In genomic region chrX:40098264-40099045, GRCh38 we compare ENCODE assay signal across 8 cellular contexts. TPM values are rescaled to one million over a fixed set of nuclear protein-coding genes. Genes with fewer than 3 reads are reported as not detected.
DNase-seq lines count a peak whose midpoint lies in the region; ATAC-seq and TF ChIP-seq lines count a peak whose summit lies in the region.

No MANE protein-coding gene starts in this region.

- TF ChIP-seq CTCF in fibroblast of lung (conservative IDR thresholded peaks at IDR 0.05 in 1 of 2, IDR thresholded peaks at IDR 0.05 in 1 of 2; ENCODE audit: low read depth in 1 of 2, low read length in 2 of 2): no peak
- no peak for TF ChIP-seq CTCF in neural progenitor cell (IDR thresholded peaks at IDR 0.05)

- no peaks in the 10 kb centered on the region for H4K20me1 ChIP-seq in fibroblast of lung (ENCODE audit: control insufficient read depth, extremely low read depth, insufficient read depth, low read length)
- peaks cover 73% of the 10 kb centered on the region for H4K20me1 ChIP-seq in neural progenitor cell (ENCODE audit: low read depth)

- peak overlapping the region; percentile 55 for H3K4me3 ChIP-seq in CD4-positive, CD25-positive, alpha-beta regulatory T cell (ENCODE audit: low read depth, low read length)
- H3K4me3 ChIP-seq in fibroblast of lung (replicated peaks in 1 of 4; ENCODE audit: control extremely low read depth in 1 of 4, insufficient read depth in 1 of 4, low read depth in 3 of 4, low read length in 4 of 4) (peak overlapping the region; percentile 32 to 63 (median 36)), neural progenitor cell (peak overlapping the region; percentile 77)

- H3K9ac ChIP-seq in fibroblast of lung (ENCODE audit: insufficient read depth, low read length) (peak overlapping the region; percentile 50), neural progenitor cell (no peak overlapping the region)

- H3K36me3 ChIP-seq in CD4-positive, CD25-positive, alpha-beta regulatory T cell (ENCODE audit: control insufficient read depth, insufficient read depth, low read length): no peaks in the 10 kb centered on the region
- no peaks in the 10 kb centered on the region for H3K36me3 ChIP-seq in fibroblast of lung (ENCODE audit: control insufficient read depth, insufficient read depth, low read length)
- no peaks in the 10 kb centered on the region for H3K36me3 ChIP-seq in neural progenitor cell

- H3K4me3 Mint-ChIP-seq in CD4-positive, CD25-positive, alpha-beta regulatory T cell: peak overlapping the region; percentile 89 to 98 (median 94)
- H3K4me3 Mint-ChIP-seq in neural progenitor cell: peak overlapping the region; percentile 83

- no peak overlapping the region for H2AFZ ChIP-seq in fibroblast of lung (ENCODE audit: low read length)
- no peak overlapping the region for H2AFZ ChIP-seq in neural progenitor cell (replicated peaks)

- no peaks in the 10 kb centered on the region for H3K27me3 ChIP-seq in CD4-positive, CD25-positive, alpha-beta regulatory T cell (ENCODE audit: control insufficient read depth, insufficient read depth, low read length)
- H3K27me3 ChIP-seq in fibroblast of lung (ENCODE audit: control insufficient read depth, insufficient read depth, low read length): no peaks in the 10 kb centered on the region
- peaks cover 68% of the 10 kb centered on the region for H3K27me3 ChIP-seq in neural progenitor cell

- peaks cover 0 to 4% (median 0%) of the 10 kb centered on the region in 7 donors for H3K9me3 Mint-ChIP-seq in CD4-positive, CD25-positive, alpha-beta regulatory T cell
- H3K9me3 Mint-ChIP-seq in neural progenitor cell: peaks cover 6% of the 10 kb centered on the region

- H3K27ac ChIP-seq in CD4-positive, CD25-positive, alpha-beta regulatory T cell (ENCODE audit: insufficient read depth, low read length, poor library complexity, severe bottlenecking): peak overlapping the region; percentile 61
- H3K27ac ChIP-seq in fibroblast of lung (ENCODE audit: insufficient read depth, low read length): no peak overlapping the region
- H3K27ac ChIP-seq in neural progenitor cell: no peak overlapping the region

- peak; percentile 54 for TF ChIP-seq POLR2A in GM19193 (IDR thresholded peaks at IDR 0.05; ENCODE audit: extremely low read depth, insufficient read depth, insufficient read length)

- H3K4me1 ChIP-seq in CD4-positive, CD25-positive, alpha-beta regulatory T cell (ENCODE audit: control insufficient read depth, insufficient read depth, low read length, poor library complexity, severe bottlenecking): peaks cover 10% of the 10 kb centered on the region
- H3K4me1 ChIP-seq in fibroblast of lung (ENCODE audit: control insufficient read depth, extremely low read depth, insufficient read depth, low read length) (no peaks in the 10 kb centered on the region), neural progenitor cell (peaks cover 38% of the 10 kb centered on the region)

- peak; percentile 46 to 50 for ATAC-seq in CD4-positive, CD25-positive, alpha-beta regulatory T cell (ENCODE audit: low read depth in 2 of 2)
- ATAC-seq in HG02981 (IDR thresholded peaks at IDR 0.05; ENCODE audit: unreplicated experiment) (no peak), GM19397 (IDR thresholded peaks at IDR 0.05; ENCODE audit: unreplicated experiment) (no peak)

- peaks cover 14% of the 10 kb centered on the region for H3K79me2 ChIP-seq in fibroblast of lung (ENCODE audit: control insufficient read depth, insufficient read depth, low read length)
- peaks cover 38% of the 10 kb centered on the region for H3K79me2 ChIP-seq in neural progenitor cell (ENCODE audit: low read depth)

- peak overlapping the region in 2 of 3 donors; percentile 76 to 94 for H3K27ac Mint-ChIP-seq in CD4-positive, CD25-positive, alpha-beta regulatory T cell
- no peak overlapping the region for H3K27ac Mint-ChIP-seq in neural progenitor cell

- H3K4me2 ChIP-seq in fibroblast of lung (ENCODE audit: extremely low read depth, insufficient read depth, low read length): peak overlapping the region; percentile 48
- peak overlapping the region; percentile 92 for H3K4me2 ChIP-seq in neural progenitor cell

- peaks cover 63% of the 10 kb centered on the region for H3F3A ChIP-seq in neural progenitor cell (ENCODE audit: low read depth)

- no peaks in the 10 kb centered on the region for H3K36me3 Mint-ChIP-seq in CD4-positive, CD25-positive, alpha-beta regulatory T cell
- no peaks in the 10 kb centered on the region for H3K36me3 Mint-ChIP-seq in neural progenitor cell

- DNase-seq in CD4-positive, CD25-positive, alpha-beta regulatory T cell: peak; percentile 48 to 74 (median 60)
- DNase-seq in NCI-H146 (lab: John Stamatoyannopoulos, UW): peak; percentile 76
- peak; percentile 38 to 51 for DNase-seq in activated CD4-positive, alpha-beta T cell treated with anti-CD3 and anti-CD28 coated beads, Interleukin-2, amount 50 U/mL, for 48 hours
- DNase-seq in fibroblast of lung (ENCODE audit: low read depth in 2 of 2): peak; percentile 39 to 56
- peak; percentile 85 for DNase-seq in neural progenitor cell (ENCODE audit: low spot score)

- no peaks in the 10 kb centered on the region for H3K9me3 ChIP-seq in CD4-positive, CD25-positive, alpha-beta regulatory T cell (ENCODE audit: control insufficient read depth in 2 of 2, low read length in 2 of 2)
- H3K9me3 ChIP-seq in fibroblast of lung (ENCODE audit: control insufficient read depth, insufficient read depth, low read depth, low read length) (no peaks in the 10 kb centered on the region), neural progenitor cell (ENCODE audit: low read depth) (no peaks in the 10 kb centered on the region)

- peaks cover 4 to 25% (median 14%) of the 10 kb centered on the region in 4 donors for H3K4me1 Mint-ChIP-seq in CD4-positive, CD25-positive, alpha-beta regulatory T cell
- peaks cover 38% of the 10 kb centered on the region for H3K4me1 Mint-ChIP-seq in neural progenitor cell

- H3K27me3 Mint-ChIP-seq in CD4-positive, CD25-positive, alpha-beta regulatory T cell: peaks cover 4% of the 10 kb centered on the region
- H3K27me3 Mint-ChIP-seq in neural progenitor cell (ENCODE audit: insufficient read depth, low read depth): peaks cover 17% of the 10 kb centered on the region

RNA-seq across cellular contexts. Expression of gene BCOR, which starts 0.7 kb away (rescaled TPM):
- total RNA-seq in CD4-positive, CD25-positive, alpha-beta regulatory T cell: 38.0 TPM
- 1 to 10 TPM; 2.5 to 5.3 (median 3.2) TPM for polyA plus RNA-seq in CD4-positive, CD25-positive, alpha-beta regulatory T cell
- total RNA-seq in fibroblast of lung (4.9 and 5.8 TPM in 2 replicates), neural progenitor cell (ENCODE audit: low replicate concordance) (29.5 and 32.4 TPM in 2 replicates)
- polyA plus RNA-seq in fibroblast of lung: 3.0 TPM in 2 replicates
- polyA plus RNA-seq in fibroblast of lung (2012): 5.6 and 6.4 TPM in 2 replicates
- polyA minus RNA-seq in fibroblast of lung (ENCODE audit: low replicate concordance): 10.6 and 15.2 TPM in 2 replicates

Comparison
In these comparisons a context has a peak if more than half of its experiments do, and no peak if none do; other contexts are left out.
1. ATAC-seq: peak in CD4-positive, CD25-positive, alpha-beta regulatory T cell (2 of 2); none in HG02981 (single experiment) and GM19397 (single experiment).
2. Peak in every context shown above with its lines, with median percentiles within 50 percentile points of each other: DNase-seq and H3K4me3 ChIP-seq.